Comparison of ENCODE assay signal across 20 cellular contexts in the genomic region with DNA sequence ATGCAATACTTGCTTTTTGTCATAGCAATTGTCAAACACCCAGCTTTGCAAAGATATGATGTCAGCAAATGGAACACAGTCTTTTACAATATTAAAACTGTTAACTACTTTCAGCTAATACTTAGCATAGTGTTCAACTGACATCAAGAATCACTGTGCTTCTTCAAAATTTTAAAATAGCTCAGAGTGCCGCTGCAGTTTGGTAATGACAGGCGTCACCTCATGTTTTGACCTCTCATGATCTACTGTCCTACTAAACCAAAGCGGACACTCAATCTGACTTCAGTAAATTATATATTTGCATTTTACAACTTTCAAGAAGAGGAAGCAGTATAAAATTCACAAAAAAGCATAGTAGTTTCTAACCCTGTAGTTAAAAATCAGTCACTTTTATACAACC. TPM values are rescaled to one million over a fixed set of nuclear protein-coding genes. Genes with fewer than 3 reads are reported as not detected.
DNase-seq lines count a peak whose midpoint lies in the region; ATAC-seq and TF ChIP-seq lines count a peak whose summit lies in the region.
"Had no signal": no experiment of that assay in that cellular context is flagged by ENCODE, and none has a peak within 500 bp of the region (broad histone marks: within the 10 kb centered on the region; RNA-seq: fewer than 3 reads in every experiment).

No MANE protein-coding gene starts in this region.

- H3K4me3 Mint-ChIP-seq in nephron, result peak overlapping the region; percentile 59 to 73 (median 72)
- H3K4me3 Mint-ChIP-seq: CD4-positive, alpha-beta T cell had no signal

- H2AFZ ChIP-seq in OCI-LY3 (ENCODE audit: low read depth, low read length) (no peak overlapping the region), mammary epithelial cell (ENCODE audit: low read depth, low read length) (no peak overlapping the region)
- H2AFZ ChIP-seq: GM23248 had no signal

- no peak overlapping the region for H3K27ac ChIP-seq in left ventricle myocardium inferior (replicated peaks)
- peak overlapping the region; percentile 95 for H3K27ac ChIP-seq in OCI-LY3 (ENCODE audit: low read length)
- no peak overlapping the region for H3K27ac ChIP-seq in mammary epithelial cell (ENCODE audit: insufficient read depth, low read depth, low read length)
- H3K27ac ChIP-seq: A549; BLaER1 treated with 17β-estradiol and CSF1 and Interleukin-3, amounts not matched to agents 10 nM and 100 nM; GM23248 had no signal

- H3K4me3 ChIP-seq in left ventricle myocardium inferior (no peak overlapping the region), OCI-LY3 (ENCODE audit: low read length) (peak overlapping the region; percentile 80), mammary epithelial cell (replicated peaks in 1 of 3; ENCODE audit: insufficient read depth in 1 of 3, low read depth in 2 of 3, low read length in 3 of 3) (no peak overlapping the region)
- H3K4me3 ChIP-seq: A549; BLaER1 treated with 17β-estradiol and CSF1 and Interleukin-3, amounts not matched to agents 10 nM and 100 nM; MG63 had no signal

- 86% methylated on average over 3 of the region's 3 CpGs for WGBS in mammary epithelial cell (ENCODE audit: low coverage, missing lambda C conversion rate)

- H3K36me3 ChIP-seq in left ventricle myocardium inferior, result no peaks in the 10 kb centered on the region
- H3K36me3 ChIP-seq in OCI-LY3 (replicated peaks; ENCODE audit: low read depth, low read length), result peaks cover 21% of the 10 kb centered on the region
- no peaks in the 10 kb centered on the region for H3K36me3 ChIP-seq in mammary epithelial cell (ENCODE audit: insufficient read depth, low read length)
- H3K36me3 ChIP-seq: BLaER1 treated with 17β-estradiol and CSF1 and Interleukin-3, amounts not matched to agents 10 nM and 100 nM; MG63 had no signal

- DNase-seq in left ventricle myocardium superior, result no peak
- DNase-seq in left ventricle myocardium inferior, result no peak
- no peak for DNase-seq in stimulated activated CD4-positive, alpha-beta T cell treated with anti-CD3 and anti-CD28 coated beads, Interleukin-1b, Interleukin-23, amount 100 ng/mL, for 48 hours
- no peak for DNase-seq in mammary epithelial cell
- DNase-seq: AML-193; CD4-positive, alpha-beta T cell; GM23248; H9; KBM-7; MG63; NCI-H1694; NCI-H2029 treated with DMSO at 0.1 percent for 48 hours; NCI-H446 treated with DMSO at 0.1 percent for 48 hours; PC-3 had no signal

- peaks cover 41% of the 10 kb centered on the region for H3K27me3 ChIP-seq in left ventricle myocardium inferior (ENCODE audit: low read depth)
- H3K27me3 ChIP-seq in OCI-LY3 (ENCODE audit: low read depth, low read length), result no peaks in the 10 kb centered on the region
- no peaks in the 10 kb centered on the region for H3K27me3 ChIP-seq in mammary epithelial cell (ENCODE audit: insufficient read depth, low read length)
- H3K27me3 ChIP-seq: BLaER1 treated with 17β-estradiol and CSF1 and Interleukin-3, amounts not matched to agents 10 nM and 100 nM had no signal

- no peak for TF ChIP-seq CTCF in left ventricle myocardium inferior (IDR thresholded peaks at IDR 0.05; ENCODE audit: borderline replicate concordance)
- no peak for TF ChIP-seq CTCF in OCI-LY3 (IDR thresholded peaks at IDR 0.05; ENCODE audit: low read depth, low read length)
- no peak for TF ChIP-seq CTCF in nephron (IDR thresholded peaks at IDR 0.05; ENCODE audit: unreplicated experiment in 3 of 3)
- TF ChIP-seq CTCF in mammary epithelial cell (conservative IDR thresholded peaks at IDR 0.05 in 1 of 2, IDR thresholded peaks at IDR 0.05 in 1 of 2; ENCODE audit: extremely low read depth in 1 of 2, insufficient read depth in 1 of 2, low read depth in 1 of 2, low read length in 2 of 2), result no peak

- intact Hi-C loops in left ventricle myocardium superior (cut with micrococcal nuclease) (no loop called here), left ventricle myocardium inferior (cut with micrococcal nuclease) (no loop called here), mammary epithelial cell (cut with micrococcal nuclease) (loop anchor here (10.0 kb wide), 1 partner anchor 185 kb away; no protein-coding TSS in a partner anchor)

- CTCF ChIA-PET in mammary epithelial cell (lab: Charles Lee; ENCODE audit: low non-redundant PET), result interaction anchor here (0.6 kb wide), 1 partner anchor 131 kb away, joined by 4 read pairs; no protein-coding TSS in a partner anchor

- dilution Hi-C loops in mammary epithelial cell (cut with HindIII; ENCODE audit: low sequenced_read_pairs), result no loop called here

- in situ Hi-C loops in mammary epithelial cell (cut with MboI; ENCODE audit: low sequenced_read_pairs in 2 of 2), result loop anchor here in 1 of 2 donors (10.0 kb wide), 1 partner anchor 55 kb away; no protein-coding TSS in a partner anchor

- BruUV-seq in mammary epithelial cell (replicated peaks; lab: Mats Ljungman, UMichigan), result no TSS peak

- no peaks in the 10 kb centered on the region for H3K36me3 Mint-ChIP-seq in nephron (ENCODE audit: low read depth)

- H3K27me3 Mint-ChIP-seq in nephron (ENCODE audit: low read depth), result peaks cover 18% of the 10 kb centered on the region

- peak overlapping the region; percentile 92 for H3K4me2 ChIP-seq in OCI-LY3 (ENCODE audit: low read length)
- no peak overlapping the region for H3K4me2 ChIP-seq in mammary epithelial cell (ENCODE audit: insufficient read depth, low read depth, low read length)
- H3K4me2 ChIP-seq: BLaER1 treated with 17β-estradiol and CSF1 and Interleukin-3, amounts not matched to agents 10 nM and 100 nM had no signal

- no peaks in the 10 kb centered on the region for H3K9me3 Mint-ChIP-seq in nephron
- H3K9me3 Mint-ChIP-seq: CD4-positive, alpha-beta T cell; H9 had no signal

- no peak overlapping the region for H3K27ac Mint-ChIP-seq in nephron
- H3K27ac Mint-ChIP-seq: CD4-positive, alpha-beta T cell; H9 had no signal

- peaks cover 14% of the 10 kb centered on the region for H3K4me1 Mint-ChIP-seq in nephron

- H3K79me2 ChIP-seq in OCI-LY3 (ENCODE audit: low read length) (peaks cover 44% of the 10 kb centered on the region), mammary epithelial cell (ENCODE audit: insufficient read depth, low read length) (no peaks in the 10 kb centered on the region)

- H3K9ac ChIP-seq in OCI-LY3 (ENCODE audit: low read length), result peak overlapping the region; percentile 91
- no peak overlapping the region for H3K9ac ChIP-seq in mammary epithelial cell (ENCODE audit: insufficient read depth, low read length)
- H3K9ac ChIP-seq: BLaER1 treated with 17β-estradiol and CSF1 and Interleukin-3, amounts not matched to agents 10 nM and 100 nM; GM23248 had no signal

- peak; percentile 39 for ATAC-seq in left ventricle myocardium superior
- no peak for ATAC-seq in activated CD4-positive, CD25-positive, alpha-beta regulatory T cell treated with anti-CD3 and anti-CD28 coated beads, Interleukin-2, amount 50 U/mL, for 24 hours
- ATAC-seq: A549, PC-3 had no signal

- H3K9me3 ChIP-seq in left ventricle myocardium inferior (replicated peaks) (no peaks in the 10 kb centered on the region), OCI-LY3 (ENCODE audit: insufficient read depth, low read length) (no peaks in the 10 kb centered on the region), mammary epithelial cell (replicated peaks; ENCODE audit: insufficient read depth, low read length) (no peaks in the 10 kb centered on the region)
- H3K9me3 ChIP-seq: A549; BLaER1 treated with 17β-estradiol and CSF1 and Interleukin-3, amounts not matched to agents 10 nM and 100 nM; MG63 had no signal

- H3K4me1 ChIP-seq in left ventricle myocardium inferior (peaks cover 9% of the 10 kb centered on the region), OCI-LY3 (ENCODE audit: low read length) (peaks cover 69% of the 10 kb centered on the region), mammary epithelial cell (ENCODE audit: insufficient read depth, low read length) (peaks cover 13% of the 10 kb centered on the region)

- H4K20me1 ChIP-seq in OCI-LY3 (ENCODE audit: insufficient read depth, low read length), result no peaks in the 10 kb centered on the region
- no peaks in the 10 kb centered on the region for H4K20me1 ChIP-seq in mammary epithelial cell (ENCODE audit: insufficient read depth, low read length)
- H4K20me1 ChIP-seq: BLaER1 treated with 17β-estradiol and CSF1 and Interleukin-3, amounts not matched to agents 10 nM and 100 nM had no signal

RNA-seq across cellular contexts. Expression of a gene that starts 2.0 kb away (rescaled TPM):
- 0.59 TPM for total RNA-seq in left ventricle myocardium superior
- 0.49 TPM for total RNA-seq in left ventricle myocardium inferior
- under 1 TPM in 1 of 2 donors, not detected in 1; 0.67 TPM for total RNA-seq in mammary epithelial cell
- not detected for polyA plus RNA-seq in mammary epithelial cell
- not detected for polyA minus RNA-seq in mammary epithelial cell
- total RNA-seq: CD4-positive, alpha-beta T cell; GM23248; H9; PC-3; SK-MEL-5 had no signal
- polyA plus RNA-seq: A549, GM23248 had no signal
